In genomic region chr3:150546226-150547044, GRCh38 we compare ENCODE assay signal across 1 cellular context.
TF ChIP-seq lines count a peak whose summit lies in the region.

Gene EIF2A, plus strand, starts transcription at chr3:150546787. Its CDS starts 16 bp downstream, at chr3:150546803.
Gene SERP1, minus strand, starts transcription at chr3:150546496. Its CDS starts 361 bp downstream, at chr3:150546135.

TF ChIP-seq in K562, 482 proteins besides CTCF, POLR2A, EP300 and RAD21 (continued from another document and continues in another):
- no peak for TF ChIP-seq IRF1 (CRISPR knock-in tag; IDR thresholded peaks at IDR 0.05; ENCODE audit: borderline replicate concordance)
- no peak for TF ChIP-seq ZNF280A (IDR thresholded peaks at IDR 0.05; ENCODE audit: low read depth, partially characterized antibody)
- TF ChIP-seq CREBBP (IDR thresholded peaks at IDR 0.05; ENCODE audit: low read depth, low read length): no peak
- no peak for TF ChIP-seq MEIS2 (IDR thresholded peaks at IDR 0.05; ENCODE audit: partially characterized antibody)
- TF ChIP-seq ZNF316 (IDR thresholded peaks at IDR 0.05): no peak
- no peak for TF ChIP-seq RBM15 (IDR thresholded peaks at IDR 0.05; ENCODE audit: insufficient read depth, low read length)
- no peak for TF ChIP-seq ZNF717 (CRISPR knock-in tag; IDR thresholded peaks at IDR 0.05)
- peak; percentile 22; the same call in 1 of the 2 replicates for TF ChIP-seq ZNF263 (CRISPR knock-in tag; IDR thresholded peaks at IDR 0.05; ENCODE audit: borderline replicate concordance)
- 0 out of 2 replicates have a peak, but pooled peaks have one; percentile 76 for TF ChIP-seq CHCHD3 (CRISPR knock-in tag; IDR thresholded peaks at IDR 0.05)
- TF ChIP-seq SREBF1 (IDR thresholded peaks at IDR 0.05; ENCODE audit: borderline replicate concordance, low read depth, low read length): peak; percentile 46; the same call in 1 of the 2 replicates
- TF ChIP-seq BHLHE40 (IDR thresholded peaks at IDR 0.05; ENCODE audit: low read length): peak; percentile 43
- 0 out of 4 replicates have a peak, but pooled peaks of 1 of the 2 experiments have one; percentile 11 for TF ChIP-seq ARNT (IDR thresholded peaks at IDR 0.05)
- TF ChIP-seq, protein P1, sequence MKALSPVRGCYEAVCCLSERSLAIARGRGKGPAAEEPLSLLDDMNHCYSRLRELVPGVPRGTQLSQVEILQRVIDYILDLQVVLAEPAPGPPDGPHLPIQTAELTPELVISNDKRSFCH (CRISPR knock-in tag; IDR thresholded peaks at IDR 0.05): no peak
- TF ChIP-seq, protein P1 (tag; IDR thresholded peaks at IDR 0.05): no peak; the same call in 1 of the 2 replicates
- TF ChIP-seq KLF6 (CRISPR knock-in tag; IDR thresholded peaks at IDR 0.05; ENCODE audit: borderline replicate concordance): peak; percentile 46; the same call in 1 of the 2 replicates
- no peak for TF ChIP-seq DNMT1 (IDR thresholded peaks at IDR 0.05)
- TF ChIP-seq EZH2 (IDR thresholded peaks at IDR 0.05; ENCODE audit: borderline replicate concordance, low read depth, low read length): no peak
- no peak for TF ChIP-seq ZNF586 (CRISPR knock-in tag; conservative IDR thresholded peaks at IDR 0.05)
- peak; percentile 71 for TF ChIP-seq MTA2 (IDR thresholded peaks at IDR 0.05; ENCODE audit: low read depth)
- peak; percentile 90 for TF ChIP-seq TAF7 (tag; IDR thresholded peaks at IDR 0.05)
- TF ChIP-seq, protein P2, sequence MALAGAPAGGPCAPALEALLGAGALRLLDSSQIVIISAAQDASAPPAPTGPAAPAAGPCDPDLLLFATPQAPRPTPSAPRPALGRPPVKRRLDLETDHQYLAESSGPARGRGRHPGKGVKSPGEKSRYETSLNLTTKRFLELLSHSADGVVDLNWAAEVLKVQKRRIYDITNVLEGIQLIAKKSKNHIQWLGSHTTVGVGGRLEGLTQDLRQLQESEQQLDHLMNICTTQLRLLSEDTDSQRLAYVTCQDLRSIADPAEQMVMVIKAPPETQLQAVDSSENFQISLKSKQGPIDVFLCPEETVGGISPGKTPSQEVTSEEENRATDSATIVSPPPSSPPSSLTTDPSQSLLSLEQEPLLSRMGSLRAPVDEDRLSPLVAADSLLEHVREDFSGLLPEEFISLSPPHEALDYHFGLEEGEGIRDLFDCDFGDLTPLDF (CRISPR knock-in tag; IDR thresholded peaks at IDR 0.05): peak; percentile 76; the same call in 1 of the 2 replicates
- TF ChIP-seq, protein P3, sequence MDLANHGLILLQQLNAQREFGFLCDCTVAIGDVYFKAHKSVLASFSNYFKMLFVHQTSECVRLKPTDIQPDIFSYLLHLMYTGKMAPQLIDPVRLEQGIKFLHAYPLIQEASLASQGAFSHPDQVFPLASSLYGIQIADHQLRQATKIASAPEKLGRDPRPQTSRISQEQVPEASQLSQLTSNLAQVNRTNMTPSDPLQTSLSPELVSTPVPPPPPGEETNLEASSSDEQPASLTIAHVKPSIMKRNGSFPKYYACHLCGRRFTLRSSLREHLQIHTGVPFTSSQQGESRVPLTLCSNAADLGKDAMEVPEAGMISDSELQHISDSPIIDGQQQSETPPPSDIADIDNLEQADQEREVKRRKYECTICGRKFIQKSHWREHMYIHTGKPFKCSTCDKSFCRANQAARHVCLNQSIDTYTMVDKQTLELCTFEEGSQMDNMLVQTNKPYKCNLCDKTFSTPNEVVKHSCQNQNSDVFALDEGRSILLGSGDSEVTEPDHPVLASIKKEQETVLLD (IDR thresholded peaks at IDR 0.05): peak; percentile 72
- TF ChIP-seq, protein P4, sequence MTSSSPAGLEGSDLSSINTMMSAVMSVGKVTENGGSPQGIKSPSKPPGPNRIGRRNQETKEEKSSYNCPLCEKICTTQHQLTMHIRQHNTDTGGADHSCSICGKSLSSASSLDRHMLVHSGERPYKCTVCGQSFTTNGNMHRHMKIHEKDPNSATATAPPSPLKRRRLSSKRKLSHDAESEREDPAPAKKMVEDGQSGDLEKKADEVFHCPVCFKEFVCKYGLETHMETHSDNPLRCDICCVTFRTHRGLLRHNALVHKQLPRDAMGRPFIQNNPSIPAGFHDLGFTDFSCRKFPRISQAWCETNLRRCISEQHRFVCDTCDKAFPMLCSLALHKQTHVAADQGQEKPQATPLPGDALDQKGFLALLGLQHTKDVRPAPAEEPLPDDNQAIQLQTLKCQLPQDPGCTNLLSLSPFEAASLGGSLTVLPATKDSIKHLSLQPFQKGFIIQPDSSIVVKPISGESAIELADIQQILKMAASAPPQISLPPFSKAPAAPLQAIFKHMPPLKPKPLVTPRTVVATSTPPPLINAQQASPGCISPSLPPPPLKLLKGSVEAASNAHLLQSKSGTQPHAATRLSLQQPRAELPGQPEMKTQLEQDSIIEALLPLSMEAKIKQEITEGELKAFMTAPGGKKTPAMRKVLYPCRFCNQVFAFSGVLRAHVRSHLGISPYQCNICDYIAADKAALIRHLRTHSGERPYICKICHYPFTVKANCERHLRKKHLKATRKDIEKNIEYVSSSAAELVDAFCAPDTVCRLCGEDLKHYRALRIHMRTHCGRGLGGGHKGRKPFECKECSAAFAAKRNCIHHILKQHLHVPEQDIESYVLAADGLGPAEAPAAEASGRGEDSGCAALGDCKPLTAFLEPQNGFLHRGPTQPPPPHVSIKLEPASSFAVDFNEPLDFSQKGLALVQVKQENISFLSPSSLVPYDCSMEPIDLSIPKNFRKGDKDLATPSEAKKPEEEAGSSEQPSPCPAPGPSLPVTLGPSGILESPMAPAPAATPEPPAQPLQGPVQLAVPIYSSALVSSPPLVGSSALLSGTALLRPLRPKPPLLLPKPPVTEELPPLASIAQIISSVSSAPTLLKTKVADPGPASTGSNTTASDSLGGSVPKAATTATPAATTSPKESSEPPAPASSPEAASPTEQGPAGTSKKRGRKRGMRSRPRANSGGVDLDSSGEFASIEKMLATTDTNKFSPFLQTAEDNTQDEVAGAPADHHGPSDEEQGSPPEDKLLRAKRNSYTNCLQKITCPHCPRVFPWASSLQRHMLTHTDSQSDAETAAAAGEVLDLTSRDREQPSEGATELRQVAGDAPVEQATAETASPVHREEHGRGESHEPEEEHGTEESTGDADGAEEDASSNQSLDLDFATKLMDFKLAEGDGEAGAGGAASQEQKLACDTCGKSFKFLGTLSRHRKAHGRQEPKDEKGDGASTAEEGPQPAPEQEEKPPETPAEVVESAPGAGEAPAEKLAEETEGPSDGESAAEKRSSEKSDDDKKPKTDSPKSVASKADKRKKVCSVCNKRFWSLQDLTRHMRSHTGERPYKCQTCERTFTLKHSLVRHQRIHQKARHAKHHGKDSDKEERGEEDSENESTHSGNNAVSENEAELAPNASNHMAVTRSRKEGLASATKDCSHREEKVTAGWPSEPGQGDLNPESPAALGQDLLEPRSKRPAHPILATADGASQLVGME (CRISPR knock-in tag; IDR thresholded peaks at IDR 0.05): 0 out of 2 replicates have a peak, but pooled peaks have one; percentile 75
- no peak for TF ChIP-seq ATF4 (CRISPR knock-in tag; IDR thresholded peaks at IDR 0.05)
- TF ChIP-seq NCOA2 (IDR thresholded peaks at IDR 0.05; ENCODE audit: partially characterized antibody in 2 of 2): no peak
- TF ChIP-seq ZBTB34 (CRISPR knock-in tag; IDR thresholded peaks at IDR 0.05): no peak
- no peak for TF ChIP-seq ZNF707 (CRISPR knock-in tag; conservative IDR thresholded peaks at IDR 0.05)
- 0 out of 2 replicates have a peak, but pooled peaks have one; percentile 2 for TF ChIP-seq SMAD3 (CRISPR knock-in tag; conservative IDR thresholded peaks at IDR 0.05)
- no peak for TF ChIP-seq ZNF239 (CRISPR knock-in tag; IDR thresholded peaks at IDR 0.05)
- TF ChIP-seq PRPF4 (IDR thresholded peaks at IDR 0.05; ENCODE audit: insufficient read depth, low read depth, low read length, poor library complexity, severe bottlenecking): peak; percentile 62
- TF ChIP-seq ARID3A (IDR thresholded peaks at IDR 0.05; ENCODE audit: borderline replicate concordance, low read depth, low read length): no peak
- TF ChIP-seq KDM1A (IDR thresholded peaks at IDR 0.05): no peak
